ENCODE assay signal across 8 cellular contexts in the genomic region with DNA sequence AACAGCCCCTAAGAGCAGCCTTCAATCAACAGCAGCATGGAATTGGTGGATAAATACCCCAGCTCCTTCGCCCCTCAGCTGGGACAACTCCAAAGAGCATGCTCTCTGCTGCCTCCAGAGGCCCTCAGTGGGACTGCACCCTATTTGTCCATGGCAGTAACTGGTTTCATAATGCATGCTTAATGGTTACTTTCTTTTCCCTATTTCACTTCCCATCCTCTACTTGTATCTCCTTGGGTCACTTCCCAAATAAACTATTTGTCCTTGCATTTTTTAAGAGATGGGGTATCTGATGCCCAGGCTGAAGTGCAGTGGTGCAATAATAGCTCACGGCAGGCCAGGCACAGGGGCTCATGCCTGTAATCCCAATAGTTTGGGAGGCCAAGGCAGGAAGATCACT. TPM values are rescaled to one million over a fixed set of nuclear protein-coding genes. Genes with fewer than 3 reads are reported as not detected.
DNase-seq lines count a peak whose midpoint lies in the region; ATAC-seq and TF ChIP-seq lines count a peak whose summit lies in the region.

No MANE protein-coding gene starts in this region.

- DNase-seq in HEK293T (ENCODE audit: extremely low spot score) (peak; percentile 70), T-helper 1 cell (peak in 4 of 5 donors; percentile 54 to 66 (median 60)), ascending aorta (ENCODE audit: low spot score in 2 of 2) (peak in 1 of 2 donors; percentile 65), kidney epithelial cell (ENCODE audit: low read depth) (no peak), DMS153 treated with DMSO at 0.1 percent for 48 hours (lab: John Stamatoyannopoulos, UW; ENCODE audit: unreplicated experiment) (no peak)
- peak; percentile 84 for DNase-seq in stimulated activated CD8-positive, alpha-beta memory T cell treated with anti-CD3 and anti-CD28 coated beads, Interleukin-4, amount 100 ng/mL, for 48 hours

- CTCF ChIA-PET in HEK293T (lab: Yijun Ruan, JAX): interaction anchor here (0.6 to 1.3 kb wide), 5 partner anchors 9 to 14 kb away, joined by 3 to 5 read pairs (median 5); a partner anchor contains a TSS

- H4K20me1 ChIP-seq in BLaER1 treated with 17β-estradiol and CSF1 and Interleukin-3, amounts not matched to agents 10 nM and 100 nM: no peaks in the 10 kb centered on the region

- H3K4me3 ChIP-seq in BLaER1 treated with 17β-estradiol and CSF1 and Interleukin-3, amounts not matched to agents 10 nM and 100 nM: no peak overlapping the region
- H3K4me3 ChIP-seq in ascending aorta (no peak overlapping the region), kidney epithelial cell (ENCODE audit: low read depth, low read length) (no peak overlapping the region)

- peak overlapping the region in 5 of 11 experiments; percentile 44 to 80 (median 51); a peak in 10 of 22 replicates for H3K4me2 ChIP-seq in BLaER1 treated with 17β-estradiol and CSF1 and Interleukin-3, amounts not matched to agents 10 nM and 100 nM

- H3K36me3 ChIP-seq in BLaER1 treated with 17β-estradiol and CSF1 and Interleukin-3, amounts not matched to agents 10 nM and 100 nM: no peaks in the 10 kb centered on the region
- H3K36me3 ChIP-seq in ascending aorta (no peaks in the 10 kb centered on the region), kidney epithelial cell (ENCODE audit: control insufficient read depth, insufficient read depth, low read length) (no peaks in the 10 kb centered on the region)

- peaks cover 29 to 49% (median 40%) of the 10 kb centered on the region in 10 experiments for H3K4me1 ChIP-seq in BLaER1 treated with 17β-estradiol and CSF1 and Interleukin-3, amounts not matched to agents 10 nM and 100 nM
- peaks cover 0 to 27% of the 10 kb centered on the region in 2 donors for H3K4me1 ChIP-seq in ascending aorta

- no peaks in the 10 kb centered on the region for H3K27me3 ChIP-seq in BLaER1 treated with 17β-estradiol and CSF1 and Interleukin-3, amounts not matched to agents 10 nM and 100 nM
- H3K27me3 ChIP-seq in ascending aorta: no peaks in the 10 kb centered on the region
- H3K27me3 ChIP-seq in kidney epithelial cell (ENCODE audit: control insufficient read depth, insufficient read depth, low read length): no peaks in the 10 kb centered on the region

- intact Hi-C loops in ascending aorta (cut with DNase I): loop anchor here (10.0 kb wide), 1 partner anchor 228 kb away; no protein-coding TSS in a partner anchor

- POLR2A ChIA-PET in HEK293T (lab: Yijun Ruan, JAX): no interaction called here

- TF ChIP-seq CTCF in ascending aorta (IDR thresholded peaks at IDR 0.05) (peak; percentile 41 to 72 (median 67)), kidney epithelial cell (IDR thresholded peaks at IDR 0.05; ENCODE audit: insufficient read depth, low read length, poor library complexity, severe bottlenecking) (peak; percentile 95)

- no peak overlapping the region; a peak in 1 of 22 replicates for H3K9ac ChIP-seq in BLaER1 treated with 17β-estradiol and CSF1 and Interleukin-3, amounts not matched to agents 10 nM and 100 nM

- peaks cover 0 to 16% (median 12%) of the 10 kb centered on the region in 11 experiments; a peak in 10 of 22 replicates for H3K9me3 ChIP-seq in BLaER1 treated with 17β-estradiol and CSF1 and Interleukin-3, amounts not matched to agents 10 nM and 100 nM (replicated peaks in 1 of 11)
- H3K9me3 ChIP-seq in ascending aorta: no peaks in the 10 kb centered on the region

- ATAC-seq in GM18867 (IDR thresholded peaks at IDR 0.05; ENCODE audit: unreplicated experiment): no peak

- H3K27ac ChIP-seq in BLaER1 treated with 17β-estradiol and CSF1 and Interleukin-3, amounts not matched to agents 10 nM and 100 nM: peak overlapping the region in 7 of 11 experiments; percentile 21 to 76 (median 60); a peak in 12 of 22 replicates
- H3K27ac ChIP-seq in ascending aorta: no peak overlapping the region

TF ChIP-seq in HEK293T, 16 proteins besides CTCF, POLR2A, EP300 and RAD21:
- no peak for TF ChIP-seq SP1 (IDR thresholded peaks at IDR 0.05)
- TF ChIP-seq ELF4 (IDR thresholded peaks at IDR 0.05): no peak
- TF ChIP-seq HDGF (IDR thresholded peaks at IDR 0.05; ENCODE audit: borderline replicate concordance): no peak
- no peak for TF ChIP-seq LEF1 (IDR thresholded peaks at IDR 0.05; ENCODE audit: borderline replicate concordance)
- no peak for TF ChIP-seq L3MBTL2 (conservative IDR thresholded peaks at IDR 0.05)
- TF ChIP-seq ZNF384 (IDR thresholded peaks at IDR 0.05): no peak
- no peak for TF ChIP-seq NFRKB (IDR thresholded peaks at IDR 0.05)
- no peak for TF ChIP-seq ARNT (IDR thresholded peaks at IDR 0.05)
- TF ChIP-seq SUZ12 (IDR thresholded peaks at IDR 0.05): no peak
- TF ChIP-seq, protein P1, sequence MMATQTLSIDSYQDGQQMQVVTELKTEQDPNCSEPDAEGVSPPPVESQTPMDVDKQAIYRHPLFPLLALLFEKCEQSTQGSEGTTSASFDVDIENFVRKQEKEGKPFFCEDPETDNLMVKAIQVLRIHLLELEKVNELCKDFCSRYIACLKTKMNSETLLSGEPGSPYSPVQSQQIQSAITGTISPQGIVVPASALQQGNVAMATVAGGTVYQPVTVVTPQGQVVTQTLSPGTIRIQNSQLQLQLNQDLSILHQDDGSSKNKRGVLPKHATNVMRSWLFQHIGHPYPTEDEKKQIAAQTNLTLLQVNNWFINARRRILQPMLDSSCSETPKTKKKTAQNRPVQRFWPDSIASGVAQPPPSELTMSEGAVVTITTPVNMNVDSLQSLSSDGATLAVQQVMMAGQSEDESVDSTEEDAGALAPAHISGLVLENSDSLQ (IDR thresholded peaks at IDR 0.05): no peak
- TF ChIP-seq FOXK2 (IDR thresholded peaks at IDR 0.05): no peak
- no peak for TF ChIP-seq FOXA1 (IDR thresholded peaks at IDR 0.05)
- no peak for TF ChIP-seq TARDBP (IDR thresholded peaks at IDR 0.05)
- TF ChIP-seq CTBP1 (IDR thresholded peaks at IDR 0.05; ENCODE audit: borderline replicate concordance): no peak
- TF ChIP-seq BHLHE40 (IDR thresholded peaks at IDR 0.05; ENCODE audit: borderline replicate concordance): no peak
- TF ChIP-seq FOXM1 (IDR thresholded peaks at IDR 0.05; ENCODE audit: borderline replicate concordance): no peak
TF ChIP-seq in HEK293T: peak in this region for 0.

RNA-seq across cellular contexts. Expression of a gene that starts 13.5 kb away (rescaled TPM):
- total RNA-seq in ascending aorta: 619 TPM
- 730 and 873 TPM in 2 replicates for total RNA-seq in kidney epithelial cell

RNA-seq across cellular contexts. Expression of a gene that starts 48.9 kb away (rescaled TPM):
- total RNA-seq in ascending aorta (35.1 TPM), kidney epithelial cell (43.3 and 52.9 TPM in 2 replicates)

Comparison
In these comparisons a context has a peak if more than half of its experiments do, and no peak if none do; other contexts are left out.
1. H3K27ac ChIP-seq: peak in BLaER1 treated with 17β-estradiol and CSF1 and Interleukin-3, amounts not matched to agents 10 nM and 100 nM (7 of 11); none in ascending aorta (0 of 2).
2. DNase-seq: peak in HEK293T (single experiment), T-helper 1 cell (4 of 5) and stimulated activated CD8-positive, alpha-beta memory T cell treated with anti-CD3 and anti-CD28 coated beads, Interleukin-4, amount 100 ng/mL, for 48 hours (single experiment); none in kidney epithelial cell (single experiment) and DMS153 treated with DMSO at 0.1 percent for 48 hours (single experiment).